In genomic region chr21:39612233-39613028, GRCh38 we compare ENCODE assay signal across 10 cellular contexts. TPM values are rescaled to one million over a fixed set of nuclear protein-coding genes. Genes with fewer than 3 reads are reported as not detected.
DNase-seq lines count a peak whose midpoint lies in the region; ATAC-seq lines count a peak whose summit lies in the region.
"Had no signal": no experiment of that assay in that cellular context is flagged by ENCODE, and none has a peak within 500 bp of the region (broad histone marks: within the 10 kb centered on the region; RNA-seq: fewer than 3 reads in every experiment).

Gene B3GALT5 (plus strand): TSS chr21:39612940. CDS start chr21:39660560, 47,620 bp downstream.

- H3K4me3 ChIP-seq in iPS-11a (ENCODE audit: low read depth, low read length) = peak within 1 kb of the TSS; percentile 85
- H3K4me3 ChIP-seq in skeletal muscle tissue (ENCODE audit: low read length in 3 of 3) = peak within 1 kb of the TSS; percentile 17 to 53 (median 32)

- DNase-seq in DMS 273 (lab: John Stamatoyannopoulos, UW; ENCODE audit: unreplicated experiment) = peak; percentile 79
- no peak for DNase-seq in DMS 273 treated with DMSO at 0.1 percent for 48 hours (lab: John Stamatoyannopoulos, UW)
- DNase-seq in SW480 (ENCODE audit: low spot score) = peak; percentile 54
- DNase-seq in RKO (ENCODE audit: low spot score) = no peak
- DNase-seq: amniotic stem cell had no signal

- no peak within 1 kb of the TSS for H3K4me3 Mint-ChIP-seq in activated T-helper 17 cell treated with anti-CD3 and anti-CD28 coated beads, Interleukin-2, amount 50 U/mL, for 72 hours

- H3K9me3 ChIP-seq in skeletal muscle tissue (ENCODE audit: control insufficient read depth in 3 of 3, low read length in 3 of 3) = no peaks in the 10 kb centered on the region

- H3K4me1 Mint-ChIP-seq in activated T-helper 17 cell treated with anti-CD3 and anti-CD28 coated beads, Interleukin-2, amount 50 U/mL, for 72 hours = no peaks in the 10 kb centered on the region

- no peaks in the 10 kb centered on the region for H3K9me3 Mint-ChIP-seq in activated T-helper 17 cell treated with anti-CD3 and anti-CD28 coated beads, Interleukin-2, amount 50 U/mL, for 72 hours

- no peak for ATAC-seq in HG02981 (IDR thresholded peaks at IDR 0.05; ENCODE audit: unreplicated experiment)
- ATAC-seq in activated T-helper 17 cell treated with anti-CD3 and anti-CD28 coated beads, Interleukin-2, amount 50 U/mL, for 72 hours (replicated peaks) = no peak

- no peak within 1 kb of the TSS for H3K9ac ChIP-seq in skeletal muscle tissue (ENCODE audit: low read depth in 1 of 3, low read length in 3 of 3)

- no peak within 1 kb of the TSS for H3K27ac ChIP-seq in skeletal muscle tissue (ENCODE audit: low read depth, low read length)
- H3K27ac ChIP-seq: 22Rv1 had no signal

- H3K27me3 ChIP-seq in skeletal muscle tissue (ENCODE audit: control insufficient read depth in 3 of 3, insufficient read depth in 3 of 3, low read length in 3 of 3) = peaks cover 24 to 29% (median 27%) of the 10 kb centered on the region in 3 donors

- H3K36me3 Mint-ChIP-seq in activated T-helper 17 cell treated with anti-CD3 and anti-CD28 coated beads, Interleukin-2, amount 50 U/mL, for 72 hours (ENCODE audit: low read depth) = no peaks in the 10 kb centered on the region

- peaks cover 0 to 4% (median 3%) of the 10 kb centered on the region in 3 donors for H3K4me1 ChIP-seq in skeletal muscle tissue (ENCODE audit: control insufficient read depth in 3 of 3, insufficient read depth in 3 of 3, low read length in 3 of 3)

- no peak within 1 kb of the TSS for H3K27ac Mint-ChIP-seq in activated T-helper 17 cell treated with anti-CD3 and anti-CD28 coated beads, Interleukin-2, amount 50 U/mL, for 72 hours

- peaks cover 29% of the 10 kb centered on the region for H3K27me3 Mint-ChIP-seq in activated T-helper 17 cell treated with anti-CD3 and anti-CD28 coated beads, Interleukin-2, amount 50 U/mL, for 72 hours

- H3K36me3 ChIP-seq in skeletal muscle tissue (ENCODE audit: control insufficient read depth in 3 of 3, insufficient read depth in 3 of 3, low read length in 3 of 3) = no peaks in the 10 kb centered on the region

RNA-seq across cellular contexts. Expression of gene B3GALT5, which starts in this region (rescaled TPM):
- total RNA-seq in skeletal muscle tissue = under 0.01 TPM
- total RNA-seq in activated T-helper 17 cell treated with anti-CD3 and anti-CD28 coated beads, Interleukin-2, amount 50 U/mL, for 72 hours = under 1 TPM in 1 of 2 donors, not detected in 1; 0.03 TPM

Comparison
In these comparisons a context has a peak if more than half of its experiments do, and no peak if none do; other contexts are left out.
1. DNase-seq: peak in DMS 273 (single experiment) and SW480 (single experiment); none in DMS 273 treated with DMSO at 0.1 percent for 48 hours (single experiment) and RKO (single experiment).